17 cellular contexts compared by ENCODE assay signal in genomic region chr11:32400196-32400595, GRCh38. TPM values are rescaled to one million over a fixed set of nuclear protein-coding genes. Genes with fewer than 3 reads are reported as not detected.
DNase-seq lines count a peak whose midpoint lies in the region; ATAC-seq and TF ChIP-seq lines count a peak whose summit lies in the region.
"Had no signal": no experiment of that assay in that cellular context is flagged by ENCODE, and none has a peak within 500 bp of the region (broad histone marks: within the 10 kb centered on the region; RNA-seq: fewer than 3 reads in every experiment).

No MANE protein-coding gene starts in this region.

- ATAC-seq in WTC11: peak; percentile 50
- ATAC-seq in HG02763 (IDR thresholded peaks at IDR 0.05; ENCODE audit: unreplicated experiment): no peak
- no peak for ATAC-seq in HG02840 (IDR thresholded peaks at IDR 0.05; ENCODE audit: low FRiP score, unreplicated experiment)
- ATAC-seq: HCT116 had no signal

- no peak overlapping the region for H3K4me3 Mint-ChIP-seq in WTC11
- H3K4me3 Mint-ChIP-seq: CD14-positive monocyte; dendritic cell treated with granulocyte-macrophage colony-stimulating factor and Interleukin-4, amounts not matched to agents 40 ng/mL and 50 ng/mL, for 4 days; stimulated activated naive CD8-positive, alpha-beta T cell treated with anti-CD3 and anti-CD28 coated beads, Interleukin-15, Interleukin-2, amounts not matched to agents 100 ng/mL and 50 ng/mL, for 24 hours had no signal

- H3K27me3 ChIP-seq in prostate gland (replicated peaks; ENCODE audit: insufficient read depth): no peaks in the 10 kb centered on the region

- H3K27ac ChIP-seq in prostate gland: no peak overlapping the region
- H3K27ac ChIP-seq: spleen had no signal

- H3K36me3 ChIP-seq in prostate gland: no peaks in the 10 kb centered on the region

- 27% methylated on average over 16 of the region's 16 CpGs for WGBS in prostate gland

- H3K4me1 ChIP-seq in prostate gland (replicated peaks): no peaks in the 10 kb centered on the region

- H3K4me1 Mint-ChIP-seq in WTC11: peaks cover 11% of the 10 kb centered on the region

- no peak overlapping the region for H3K27ac Mint-ChIP-seq in WTC11
- H3K27ac Mint-ChIP-seq: dendritic cell treated with granulocyte-macrophage colony-stimulating factor and Interleukin-4, amounts not matched to agents 40 ng/mL and 50 ng/mL, for 4 days; stimulated activated naive CD8-positive, alpha-beta T cell treated with anti-CD3 and anti-CD28 coated beads, Interleukin-15, Interleukin-2, amounts not matched to agents 100 ng/mL and 50 ng/mL, for 24 hours had no signal

- TF ChIP-seq POLR2A in prostate gland (IDR thresholded peaks at IDR 0.05): no peak

- no peaks in the 10 kb centered on the region for H3K9me3 ChIP-seq in prostate gland

- intact Hi-C loops in prostate gland (cut with DNase I): no loop called here

- peak; percentile 51 for DNase-seq in HCEC 1CT
- peak; percentile 18 for DNase-seq in WTC11 (ENCODE audit: low spot score)
- peak; percentile 84 for DNase-seq in fibroblast of villous mesenchyme (ENCODE audit: low read depth)
- peak; percentile 54 for DNase-seq in renal cortical epithelial cell (ENCODE audit: low read depth)
- DNase-seq in prostate gland (ENCODE audit: low spot score): no peak
- DNase-seq: DMS79 treated with DMSO at 0.1 percent for 48 hours, KBM-7, NCI-H1436, NCI-H524, spleen had no signal

- H3K36me3 Mint-ChIP-seq in WTC11: no peaks in the 10 kb centered on the region
- H3K36me3 Mint-ChIP-seq: CD14-positive monocyte had no signal

- TF ChIP-seq CTCF in WTC11 (IDR thresholded peaks at IDR 0.05): no peak
- no peak for TF ChIP-seq CTCF in fibroblast of villous mesenchyme (IDR thresholded peaks at IDR 0.05; ENCODE audit: insufficient read depth, low read depth, low read length)
- no peak for TF ChIP-seq CTCF in prostate gland (IDR thresholded peaks at IDR 0.05)

- POLR2A ChIA-PET in WTC11 (lab: Charles Lee): no interaction called here

- H3K27me3 Mint-ChIP-seq in WTC11 (ENCODE audit: low read depth): no peaks in the 10 kb centered on the region; the same call in 1 of the 2 replicates

- CTCF ChIA-PET in WTC11 (lab: Charles Lee): interaction anchor here (1.0 to 1.2 kb wide), 2 partner anchors 14 to 26 kb away, joined by 3 to 4 read pairs; no protein-coding TSS in a partner anchor

- H3K9me3 Mint-ChIP-seq in WTC11: peaks cover 5% of the 10 kb centered on the region
- H3K9me3 Mint-ChIP-seq: CD14-positive monocyte; dendritic cell treated with granulocyte-macrophage colony-stimulating factor and Interleukin-4, amounts not matched to agents 40 ng/mL and 50 ng/mL, for 4 days; stimulated activated naive CD8-positive, alpha-beta T cell treated with anti-CD3 and anti-CD28 coated beads, Interleukin-15, Interleukin-2, amounts not matched to agents 100 ng/mL and 50 ng/mL, for 24 hours had no signal

- H3K4me3 ChIP-seq in fibroblast of villous mesenchyme (ENCODE audit: low read depth, low read length) (no peak overlapping the region), prostate gland (no peak overlapping the region)
- H3K4me3 ChIP-seq: spleen had no signal

TF ChIP-seq in WTC11, 78 proteins besides CTCF, POLR2A, EP300 and RAD21:
- TF ChIP-seq NFE2L1 (CRISPR knock-in tag; IDR thresholded peaks at IDR 0.05) (no peak), ATF3 (CRISPR knock-in tag; conservative IDR thresholded peaks at IDR 0.05) (no peak), ZNF423 (CRISPR knock-in tag; IDR thresholded peaks at IDR 0.05) (no peak), ARID4B (CRISPR knock-in tag; IDR thresholded peaks at IDR 0.05; ENCODE audit: borderline replicate concordance) (no peak), FOXP4 (CRISPR knock-in tag; IDR thresholded peaks at IDR 0.05) (no peak)

RNA-seq across cellular contexts. Expression of gene WT1, which starts 35.1 kb away (rescaled TPM):
- 0.09 to 0.16 TPM in 2 of 3 replicates, not detected in the other for total RNA-seq in WTC11 (2021)
- total RNA-seq in fibroblast of villous mesenchyme: 5.8 and 16.4 TPM in 2 replicates
- 0.17 and 0.40 TPM in 2 replicates for total RNA-seq in renal cortical epithelial cell
- total RNA-seq in prostate gland: 100 to 1,000 TPM in 1 of 2 donors, under 1 TPM in 1; 0.14 to 170 TPM
- total RNA-seq: activated CD8-positive, alpha-beta memory T cell treated with anti-CD3 and anti-CD28 coated beads for 36 hours had no signal
